In genomic region chr2:231526341-231527090, GRCh38 we compare ENCODE assay signal across 24 cellular contexts. TPM values are rescaled to one million over a fixed set of nuclear protein-coding genes. Genes with fewer than 3 reads are reported as not detected.
A peak's percentile ranks its signal among the peaks of the same experiment; 100 is the strongest.
DNase-seq lines count a peak whose midpoint lies in the region; ATAC-seq, FAIRE-seq and TF ChIP-seq lines count a peak whose summit lies in the region.
"Had no signal": no experiment of that assay in that cellular context is flagged by ENCODE, and none has a peak within 500 bp of the region (broad histone marks: within the 10 kb centered on the region; RNA-seq: fewer than 3 reads in every experiment).

No MANE protein-coding gene starts in this region.

- no peak overlapping the region for H3K23ac ChIP-seq in H1 (ENCODE audit: insufficient read length)

- H3K14ac ChIP-seq in H1 (ENCODE audit: insufficient read length), result no peak overlapping the region

- TF ChIP-seq CTCF in HepG2 (CRISPR knock-in tag; IDR thresholded peaks at IDR 0.05) (no peak), right lobe of liver (IDR thresholded peaks at IDR 0.05) (no peak), H1 (IDR thresholded peaks at IDR 0.05; ENCODE audit: control extremely low read depth in 1 of 3, insufficient read depth in 1 of 3, low read depth in 1 of 3, low read length in 3 of 3) (no peak), nephron progenitor cell (IDR thresholded peaks at IDR 0.05) (no peak)

- H3K79me2 ChIP-seq in HepG2 (ENCODE audit: insufficient read depth, low read length) (no peaks in the 10 kb centered on the region), H1 (ENCODE audit: control insufficient read depth in 1 of 2, insufficient read depth in 2 of 2, low read length in 2 of 2) (no peaks in the 10 kb centered on the region)

- no peak overlapping the region for H3K27ac ChIP-seq in HepG2 (ENCODE audit: extremely low read length, insufficient read depth, low read length)
- no peak overlapping the region for H3K27ac ChIP-seq in right lobe of liver
- no peak overlapping the region for H3K27ac ChIP-seq in H1 (ENCODE audit: low read depth, low read length)
- H3K27ac ChIP-seq: KMS-11, SJCRH30 had no signal

- no peak overlapping the region; the same call in 1 of the 2 replicates for H2BK5ac ChIP-seq in H1 (ENCODE audit: low read depth, low read length)

- H4K91ac ChIP-seq in H1 (replicated peaks; ENCODE audit: insufficient read length, low read length), result no peak overlapping the region

- no peak overlapping the region for H3K4ac ChIP-seq in H1 (replicated peaks; ENCODE audit: insufficient read length, low read depth, low read length)

- H3K23me2 ChIP-seq in H1 (ENCODE audit: low read depth, low read length), result peaks cover 3% of the 10 kb centered on the region; the same call in 1 of the 2 replicates

- H3K4me3 ChIP-seq in HepG2 (replicated peaks in 1 of 3; ENCODE audit: insufficient read depth in 1 of 3, low read depth in 2 of 3, low read length in 3 of 3) (no peak overlapping the region; a peak in 1 of 6 replicates), right lobe of liver (no peak overlapping the region), H1 (ENCODE audit: extremely low read depth in 1 of 4, insufficient read depth in 2 of 4, low read depth in 3 of 4, low read length in 4 of 4) (no peak overlapping the region)
- H3K4me3 ChIP-seq: GM12878, HAP-1, SJCRH30 had no signal

- POLR2A ChIA-PET in HepG2 (lab: Yijun Ruan, JAX) (no interaction called here), H1 (lab: Charles Lee; ENCODE audit: partially characterized antibody) (interaction anchor here (0.9 to 1.8 kb wide), 2 partner anchors 12 to 37 kb away, joined by 3 to 6 read pairs; no protein-coding TSS in a partner anchor)

- in situ Hi-C loops in HepG2 (cut with HindIII; ENCODE audit: extremely low pct_ligation_motif_present, low pct_unique_long_range_greater_than_20kb), result no loop called here

- H2AFZ ChIP-seq in HepG2 (ENCODE audit: low read length) (no peak overlapping the region), H1 (ENCODE audit: low read length) (peak overlapping the region; percentile 68; the same call in 1 of the 2 replicates)

- no peaks in the 10 kb centered on the region for H3K36me3 Mint-ChIP-seq in nephron progenitor cell (ENCODE audit: low read depth)
- H3K36me3 Mint-ChIP-seq: CD4-positive, CD25-positive, alpha-beta regulatory T cell had no signal

- no peak overlapping the region for H3K18ac ChIP-seq in H1 (ENCODE audit: extremely low read depth, low read length)

- no peak overlapping the region for H3K56ac ChIP-seq in H1 (replicated peaks; ENCODE audit: insufficient read length, low read depth, low read length)

- peaks cover 8 to 49% of the 10 kb centered on the region in 2 experiments; a peak in 4 of 5 replicates for H3K27me3 ChIP-seq in HepG2 (ENCODE audit: control insufficient read depth in 1 of 2, insufficient read depth in 2 of 2, low read length in 2 of 2)
- peaks cover 0 to 4% of the 10 kb centered on the region in 2 donors for H3K27me3 ChIP-seq in right lobe of liver
- peaks cover 1 to 18% (median 16%) of the 10 kb centered on the region in 4 experiments for H3K27me3 ChIP-seq in H1 (replicated peaks in 1 of 4; ENCODE audit: control insufficient read depth in 3 of 4, extremely low read depth in 1 of 4, insufficient read depth in 3 of 4, low read length in 3 of 4)
- H3K27me3 ChIP-seq: SJCRH30 had no signal

- H2AK5ac ChIP-seq in H1 (ENCODE audit: low read depth, low read length), result 0 out of 2 replicates have a peak overlapping the region, but pooled peaks have one; percentile 15

- TF ChIP-seq RAD21 in HepG2 (CRISPR knock-in tag; IDR thresholded peaks at IDR 0.05) (no peak), H1 (IDR thresholded peaks at IDR 0.05 in 1 of 2, conservative IDR thresholded peaks at IDR 0.05 in 1 of 2; ENCODE audit: low read depth in 2 of 2, low read length in 2 of 2) (no peak)

- no peak overlapping the region for H2BK20ac ChIP-seq in H1 (ENCODE audit: low read length)

- no peak overlapping the region for H2BK120ac ChIP-seq in H1 (replicated peaks; ENCODE audit: low read depth, low read length)

- H2BK15ac ChIP-seq in H1 (ENCODE audit: low read length), result no peak overlapping the region

- peak; percentile 37 for ATAC-seq in HepG2
- ATAC-seq in right lobe of liver, result no peak
- ATAC-seq in HG02571 (IDR thresholded peaks at IDR 0.05; ENCODE audit: unreplicated experiment), result no peak
- no peak for ATAC-seq in HG03280 (IDR thresholded peaks at IDR 0.05; ENCODE audit: unreplicated experiment)
- ATAC-seq: GM12878 had no signal

- H3K4me2 ChIP-seq in HepG2 (ENCODE audit: low read depth, low read length) (peak overlapping the region; percentile 11; the same call in 1 of the 2 replicates), H1 (ENCODE audit: insufficient read depth in 1 of 2, low read depth in 2 of 2, low read length in 2 of 2) (no peak overlapping the region)
- H3K4me2 ChIP-seq: KMS-11 had no signal

- H3K9me3 ChIP-seq in HepG2 (ENCODE audit: low read length) (no peaks in the 10 kb centered on the region), right lobe of liver (no peaks in the 10 kb centered on the region), H1 (ENCODE audit: insufficient read depth in 2 of 2, low read depth in 1 of 2, low read length in 1 of 2) (no peaks in the 10 kb centered on the region)
- H3K9me3 ChIP-seq: HAP-1, SJCRH30 had no signal

- peak overlapping the region; percentile 34 for H3K27ac Mint-ChIP-seq in nephron progenitor cell
- H3K27ac Mint-ChIP-seq: CD4-positive, CD25-positive, alpha-beta regulatory T cell had no signal

- H3K4me1 Mint-ChIP-seq in nephron progenitor cell, result peaks cover 7% of the 10 kb centered on the region

- H3K9ac ChIP-seq in HepG2 (ENCODE audit: insufficient read depth, low read depth, low read length) (no peak overlapping the region), H1 (replicated peaks in 1 of 4; ENCODE audit: extremely low read depth in 1 of 4, low read depth in 3 of 4, low read length in 3 of 4) (no peak overlapping the region)
- H3K9ac ChIP-seq: KMS-11 had no signal

- H4K5ac ChIP-seq in H1 (ENCODE audit: insufficient read length, low read depth, low read length), result no peak overlapping the region

- intact Hi-C loops in HepG2 (cut with micrococcal nuclease; ENCODE audit: unreplicated experiment) (no loop called here), right lobe of liver (cut with DNase I) (no loop called here)

- no peaks in the 10 kb centered on the region for H3K36me3 ChIP-seq in HepG2 (replicated peaks in 1 of 2; ENCODE audit: control insufficient read depth in 1 of 2, insufficient read depth in 2 of 2, low read length in 2 of 2)
- no peaks in the 10 kb centered on the region for H3K36me3 ChIP-seq in right lobe of liver
- no peaks in the 10 kb centered on the region for H3K36me3 ChIP-seq in H1 (ENCODE audit: control insufficient read depth in 2 of 4, insufficient read depth in 4 of 4, low read length in 3 of 4)
- H3K36me3 ChIP-seq: HAP-1, SJCRH30 had no signal

- no peak for TF ChIP-seq POLR2A in HepG2 (IDR thresholded peaks at IDR 0.05; ENCODE audit: insufficient read depth in 1 of 2, low read depth in 2 of 2, low read length in 2 of 2)
- TF ChIP-seq POLR2A in right lobe of liver (IDR thresholded peaks at IDR 0.05), result no peak
- no peak for TF ChIP-seq POLR2A in H1 (IDR thresholded peaks at IDR 0.05; ENCODE audit: control extremely low read depth in 1 of 2, low read depth in 2 of 2, low read length in 2 of 2)

- peak overlapping the region; percentile 27; the same call in 1 of the 2 replicates for H2BK12ac ChIP-seq in H1 (ENCODE audit: low read depth, low read length)

- no peaks in the 10 kb centered on the region for H3K79me1 ChIP-seq in H1 (ENCODE audit: low read depth, low read length)

- no peak for FAIRE-seq in HepG2 (lab: Jason Lieb, UNC)
- no peak for FAIRE-seq in H1 (lab: Jason Lieb, UNC)
- FAIRE-seq: GM12878, RCC 7860 had no signal

- no peak for DNase-seq in HepG2 (ENCODE audit: low spot score)
- DNase-seq in right lobe of liver, result no peak
- no peak for DNase-seq in H1 (ENCODE audit: low read depth in 1 of 2, low spot score in 2 of 2)
- no peak for DNase-seq in nephron progenitor cell
- DNase-seq in activated CD4-positive, CD25-positive, alpha-beta regulatory T cell (lab: John Stamatoyannopoulos, UW), result no peak
- DNase-seq: CD4-positive, CD25-positive, alpha-beta regulatory T cell; DMS79; IMR-90; NCI-H1105; NCI-H146; NCI-H2029; NCI-H226; NCI-H510A treated with DMSO at 0.1 percent for 48 hours; NCI-H748 treated with DMSO at 0.1 percent for 48 hours had no signal

- no peaks in the 10 kb centered on the region for H3K9me3 Mint-ChIP-seq in nephron progenitor cell
- H3K9me3 Mint-ChIP-seq: CD4-positive, CD25-positive, alpha-beta regulatory T cell had no signal

- BruUV-seq in HepG2 (replicated peaks; lab: Mats Ljungman, UMichigan), result no TSS peak

- H3K4me1 ChIP-seq in HepG2 (ENCODE audit: insufficient read depth, low read length) (no peaks in the 10 kb centered on the region), right lobe of liver (no peaks in the 10 kb centered on the region), H1 (replicated peaks in 1 of 4; ENCODE audit: control insufficient read depth in 3 of 4, insufficient read depth in 4 of 4, low read length in 3 of 4) (peaks cover 0 to 6% (median 2%) of the 10 kb centered on the region in 4 experiments; a peak in 2 of 7 replicates)
- H3K4me1 ChIP-seq: SJCRH30 had no signal

- H3K4me3 Mint-ChIP-seq in nephron progenitor cell, result no peak overlapping the region

- H4K20me1 ChIP-seq in HepG2 (ENCODE audit: insufficient read depth, low read length), result no peaks in the 10 kb centered on the region
- no peaks in the 10 kb centered on the region for H4K20me1 ChIP-seq in H1 (replicated peaks in 1 of 2; ENCODE audit: control insufficient read depth in 1 of 2, insufficient read depth in 2 of 2, low read length in 2 of 2)

- CTCF ChIA-PET in HepG2 (lab: Yijun Ruan, JAX; ENCODE audit: low intra/inter-chr PET ratio, low total read pairs) (no interaction called here), H1 (lab: Charles Lee; ENCODE audit: partially characterized antibody) (interaction anchor here (0.8 to 2.1 kb wide), 12 partner anchors 8 to 151 kb away, joined by 3 to 21 read pairs (median 4); no protein-coding TSS in a partner anchor)

- H3K27me3 Mint-ChIP-seq in nephron progenitor cell (ENCODE audit: low read depth, poor library complexity), result peaks cover 35% of the 10 kb centered on the region

- WGBS in HepG2 (ENCODE audit: low lambda C conversion rate), result 33% methylated on average over 13 of the region's 16 CpGs
- 89% methylated on average over 3 of the region's 16 CpGs for WGBS in right lobe of liver (ENCODE audit: insufficient coverage, low coverage, low lambda C conversion rate, missing lambda C conversion rate)
- whole genome bisulfite sequencing in H1 (ENCODE audit: extremely low coverage in 1 of 2, insufficient coverage in 1 of 2, insufficient read length in 1 of 2, insufficient replicate concordance in 2 of 2, low coverage in 1 of 2, low lambda C conversion rate in 2 of 2, missing lambda C conversion rate in 1 of 2), 2 experiments, result 85% methylated on average over 15 of the region's 16 CpGs; no CpG with 5 or more reads in 1 of the 2 experiments

- peak overlapping the region; percentile 63 for H4K8ac ChIP-seq in H1 (ENCODE audit: extremely low read depth, insufficient read depth, low read length)

- TF ChIP-seq EP300 in HepG2 (IDR thresholded peaks at IDR 0.05; ENCODE audit: low read depth in 2 of 2, low read length in 2 of 2) (no peak), HepG2 (CRISPR knock-in tag; IDR thresholded peaks at IDR 0.05; ENCODE audit: borderline replicate concordance) (no peak), H1 (IDR thresholded peaks at IDR 0.05; ENCODE audit: borderline replicate concordance in 1 of 2, low read depth in 2 of 2, low read length in 2 of 2) (no peak)

RNA-seq across cellular contexts. Expression of gene NMUR1, which starts 3.7 kb away (rescaled TPM):
- total RNA-seq in HepG2 (2016; rRNA removed; fragmentation: Illumina TruSeq; extraction: Trizol) (not detected in 2 replicates), right lobe of liver (under 1 TPM; 0.11 to 0.66 (median 0.36) TPM)
- total RNA-seq in HepG2 (2016; cell fraction: cytosol; rRNA removed; fragmentation: Illumina TruSeq; extraction: Trizol; ENCODE audit: low read depth), result not detected in 2 replicates
- not detected in 2 replicates for total RNA-seq in HepG2 (2016; cell fraction: insoluble cytoplasmic fraction; rRNA removed; fragmentation: Illumina TruSeq; extraction: Trizol)
- not detected in 2 replicates for total RNA-seq in HepG2 (2016; cell fraction: membrane; rRNA removed; fragmentation: Illumina TruSeq; extraction: Trizol)
- not detected in 2 replicates for total RNA-seq in HepG2 (2016; cell fraction: nucleus; rRNA removed; fragmentation: Illumina TruSeq; extraction: Trizol)
- polyA plus RNA-seq in HepG2 (2011; rRNA removed) (not detected in 2 replicates), H1 (2011; rRNA removed) (1.5 and 2.0 TPM in 2 replicates)
- polyA plus RNA-seq in HepG2 (2011; cell fraction: cytosol; rRNA removed), result not detected in 2 replicates
- polyA plus RNA-seq in HepG2 (2011; cell fraction: nucleus; rRNA removed), result not detected in 2 replicates
- polyA plus RNA-seq in HepG2 (2012), result not detected in 2 replicates
- polyA plus RNA-seq in HepG2 (2016; cell fraction: cytosol; fragmentation: Illumina TruSeq; extraction: Trizol; ENCODE audit: low read depth), result not detected in 2 replicates
- not detected in 2 replicates for polyA plus RNA-seq in HepG2 (2016; cell fraction: insoluble cytoplasmic fraction; fragmentation: Illumina TruSeq; extraction: Trizol; ENCODE audit: low read depth)
- polyA plus RNA-seq in HepG2 (2016; cell fraction: membrane; fragmentation: Illumina TruSeq; extraction: Trizol; ENCODE audit: low read depth), result not detected in 2 replicates
- not detected in 2 replicates for polyA plus RNA-seq in HepG2 (2016; cell fraction: nucleus; fragmentation: Illumina TruSeq; extraction: Trizol; ENCODE audit: insufficient read depth, low read depth)
- polyA minus RNA-seq in HepG2 (2011; rRNA and poly(A)+ RNA removed; ENCODE audit: low replicate concordance), result not detected in 2 replicates
- polyA minus RNA-seq in HepG2 (2011; cell fraction: cytosol; rRNA and poly(A)+ RNA removed), result not detected in 2 replicates
- not detected in 2 replicates for polyA minus RNA-seq in HepG2 (2011; cell fraction: nucleus; rRNA and poly(A)+ RNA removed)
- 0.46 and 0.56 TPM in 2 replicates for total RNA-seq in H1 (2021; fragmentation: NEBNext Ultra II Directional; extraction: Animal tissue kit (Norgen Biotek cat#: 25700))
- 1.0 TPM for polyA plus RNA-seq in H1 (2011; cell fraction: cytosol; rRNA removed)
- polyA plus RNA-seq in H1 (2011; cell fraction: nucleus; rRNA removed), result 1.5 TPM
- polyA plus RNA-seq in H1 (2012, experiment 1 of 2), result 0.40 to 0.78 TPM (median 0.60 TPM) in 4 replicates
- polyA plus RNA-seq in H1 (2012, experiment 2 of 2), result 0.38 TPM
- polyA plus RNA-seq in H1 (2013, experiment 1 of 2), result 0.77 TPM
- 0.83 TPM for polyA plus RNA-seq in H1 (2013, experiment 2 of 2)
- polyA minus RNA-seq in H1 (2011; rRNA and poly(A)+ RNA removed), result 0.78 and 1.2 TPM in 2 replicates
- 0.44 TPM for polyA minus RNA-seq in H1 (2011; cell fraction: cytosol; rRNA and poly(A)+ RNA removed)
- polyA minus RNA-seq in H1 (2011; cell fraction: nucleus; rRNA and poly(A)+ RNA removed), result 0.90 TPM
- total RNA-seq: A673, IMR-90, OCI-LY7, SJCRH30 had no signal
- polyA plus RNA-seq: BJ, IMR-90 had no signal
